In genomic region chr20:41619360-41620115, GRCh38 we compare ENCODE assay signal across 9 cellular contexts. TPM values are rescaled to one million over a fixed set of nuclear protein-coding genes. Genes with fewer than 3 reads are reported as not detected.
DNase-seq lines count a peak whose midpoint lies in the region; ATAC-seq and TF ChIP-seq lines count a peak whose summit lies in the region.
"Had no signal": no experiment of that assay in that cellular context is flagged by ENCODE, and none has a peak within 500 bp of the region (broad histone marks: within the 10 kb centered on the region; RNA-seq: fewer than 3 reads in every experiment).

No MANE protein-coding gene starts in this region.

- H3K36me3 ChIP-seq in SJCRH30, result no peaks in the 10 kb centered on the region

- intact Hi-C loops in activated CD4-positive, alpha-beta T cell treated with anti-CD3 and anti-CD28 coated beads, Interleukin-2, amount 10 ng/mL, durations not matched to agents 24 days and 14 days (cut with micrococcal nuclease), result loop anchor here (5.0 to 10.0 kb wide), 4 partner anchors 105 to 482 kb away; partner anchors contain the start of genes PLCG1 and ZHX3

- TF ChIP-seq CTCF in fibroblast of mammary gland (conservative IDR thresholded peaks at IDR 0.05; ENCODE audit: control insufficient read depth, insufficient read depth, low read depth, low read length), result no peak

- H3K4me3 Mint-ChIP-seq in activated CD4-positive, alpha-beta T cell treated with anti-CD3 and anti-CD28 coated beads, Interleukin-2, amount 10 ng/mL, durations not matched to agents 24 days and 14 days, result peak overlapping the region; percentile 89
- peak overlapping the region; percentile 78 for H3K4me3 Mint-ChIP-seq in stimulated activated effector memory CD8-positive, alpha-beta T cell treated with anti-CD3 and anti-CD28 coated beads, Interleukin-12 subunit alpha, Interleukin-12 subunit beta, amount 100 ng/mL, for 72 hours

- peaks cover 6% of the 10 kb centered on the region; the same call in 1 of the 2 replicates for H3K4me1 ChIP-seq in SJCRH30

- ATAC-seq in stimulated activated effector memory CD8-positive, alpha-beta T cell treated with anti-CD3 and anti-CD28 coated beads, Interleukin-12 subunit alpha, Interleukin-12 subunit beta, amount 100 ng/mL, for 72 hours, result no peak
- ATAC-seq in HG03196 (IDR thresholded peaks at IDR 0.05; ENCODE audit: unreplicated experiment), result no peak

- H3K9me3 ChIP-seq in SJCRH30 (replicated peaks), result no peaks in the 10 kb centered on the region

- H3K4me3 ChIP-seq in SJCRH30 (peak overlapping the region; percentile 68), fibroblast of mammary gland (ENCODE audit: control insufficient read depth, low read depth, low read length) (no peak overlapping the region)

- peaks cover 26% of the 10 kb centered on the region for H3K27me3 Mint-ChIP-seq in activated CD4-positive, alpha-beta T cell treated with anti-CD3 and anti-CD28 coated beads, Interleukin-2, amount 10 ng/mL, durations not matched to agents 24 days and 14 days

- peak overlapping the region; percentile 24 for H3K27ac Mint-ChIP-seq in activated CD4-positive, alpha-beta T cell treated with anti-CD3 and anti-CD28 coated beads, Interleukin-2, amount 10 ng/mL, durations not matched to agents 24 days and 14 days
- H3K27ac Mint-ChIP-seq in stimulated activated effector memory CD8-positive, alpha-beta T cell treated with anti-CD3 and anti-CD28 coated beads, Interleukin-12 subunit alpha, Interleukin-12 subunit beta, amount 100 ng/mL, for 72 hours, result peak overlapping the region; percentile 87

- peak overlapping the region; percentile 60 for H3K27ac ChIP-seq in SJCRH30

- no peaks in the 10 kb centered on the region for H3K27me3 ChIP-seq in SJCRH30

- H3K4me1 Mint-ChIP-seq in activated CD4-positive, alpha-beta T cell treated with anti-CD3 and anti-CD28 coated beads, Interleukin-2, amount 10 ng/mL, durations not matched to agents 24 days and 14 days, result peaks cover 31% of the 10 kb centered on the region
- peaks cover 24% of the 10 kb centered on the region for H3K4me1 Mint-ChIP-seq in stimulated activated effector memory CD8-positive, alpha-beta T cell treated with anti-CD3 and anti-CD28 coated beads, Interleukin-12 subunit alpha, Interleukin-12 subunit beta, amount 100 ng/mL, for 72 hours

- H3K36me3 Mint-ChIP-seq in activated CD4-positive, alpha-beta T cell treated with anti-CD3 and anti-CD28 coated beads, Interleukin-2, amount 10 ng/mL, durations not matched to agents 24 days and 14 days (ENCODE audit: low read depth), result peaks cover 2% of the 10 kb centered on the region
- H3K36me3 Mint-ChIP-seq in stimulated activated effector memory CD8-positive, alpha-beta T cell treated with anti-CD3 and anti-CD28 coated beads, Interleukin-12 subunit alpha, Interleukin-12 subunit beta, amount 100 ng/mL, for 72 hours, result peaks cover 4% of the 10 kb centered on the region

- no peak for DNase-seq in activated CD4-positive, alpha-beta T cell treated with anti-CD3 and anti-CD28 coated beads, Interleukin-2, amount 10 ng/mL, durations not matched to agents 24 days and 14 days
- no peak for DNase-seq in activated CD4-positive, alpha-beta T cell treated with anti-CD3 and anti-CD28 coated beads, Interleukin-2, amount 50 U/mL, for 48 hours
- peak; percentile 46 to 56 for DNase-seq in SJCRH30
- peak; percentile 8 for DNase-seq in fibroblast of mammary gland (ENCODE audit: low read depth)
- no peak for DNase-seq in stimulated activated effector memory CD8-positive, alpha-beta T cell treated with anti-CD3 and anti-CD28 coated beads, Interleukin-12 subunit alpha, Interleukin-12 subunit beta, amount 100 ng/mL, for 72 hours (ENCODE audit: low spot score in 2 of 2)
- no peak for DNase-seq in activated effector memory CD4-positive, alpha-beta T cell treated with Interleukin-2 at 50 U/mL for 16 hours
- no peak for DNase-seq in OCI-M2 (lab: John Stamatoyannopoulos, UW; ENCODE audit: unreplicated experiment)
- DNase-seq: NK-92 treated with Interleukin-12 subunit alpha and Interleukin-12 subunit beta, amount 100 ng/mL, for 24 hours had no signal

- no peaks in the 10 kb centered on the region for H3K9me3 Mint-ChIP-seq in activated CD4-positive, alpha-beta T cell treated with anti-CD3 and anti-CD28 coated beads, Interleukin-2, amount 10 ng/mL, durations not matched to agents 24 days and 14 days
- no peaks in the 10 kb centered on the region for H3K9me3 Mint-ChIP-seq in stimulated activated effector memory CD8-positive, alpha-beta T cell treated with anti-CD3 and anti-CD28 coated beads, Interleukin-12 subunit alpha, Interleukin-12 subunit beta, amount 100 ng/mL, for 72 hours

RNA-seq across cellular contexts. Expression of gene CHD6, which starts 1.4 kb away (rescaled TPM):
- 31.8 and 34.6 TPM in 2 replicates for total RNA-seq in activated CD4-positive, alpha-beta T cell treated with anti-CD3 and anti-CD28 coated beads, Interleukin-2, amount 10 ng/mL, durations not matched to agents 24 days and 14 days
- 62.3 and 75.4 TPM in 2 replicates for total RNA-seq in SJCRH30 (2014; rRNA removed; shearing (Covaris generic))

Comparison
In these comparisons a context has a peak if more than half of its experiments do, and no peak if none do; other contexts are left out.
1. DNase-seq: peak in SJCRH30 (2 of 2) and fibroblast of mammary gland (single experiment); none in activated CD4-positive, alpha-beta T cell treated with anti-CD3 and anti-CD28 coated beads, Interleukin-2, amount 10 ng/mL, durations not matched to agents 24 days and 14 days (single experiment), activated CD4-positive, alpha-beta T cell treated with anti-CD3 and anti-CD28 coated beads, Interleukin-2, amount 50 U/mL, for 48 hours (0 of 2), stimulated activated effector memory CD8-positive, alpha-beta T cell treated with anti-CD3 and anti-CD28 coated beads, Interleukin-12 subunit alpha, Interleukin-12 subunit beta, amount 100 ng/mL, for 72 hours (0 of 2), activated effector memory CD4-positive, alpha-beta T cell treated with Interleukin-2 at 50 U/mL for 16 hours (single experiment) and OCI-M2 (single experiment).